8 cellular contexts compared by ENCODE assay signal in genomic region chr7:12570529-12571461, GRCh38. TPM values are rescaled to one million over a fixed set of nuclear protein-coding genes. Genes with fewer than 3 reads are reported as not detected.
DNase-seq lines count a peak whose midpoint lies in the region; ATAC-seq and TF ChIP-seq lines count a peak whose summit lies in the region.

Gene SCIN, plus strand, starts transcription at chr7:12570720. Its CDS starts 67 bp downstream, at chr7:12570787.

- H3K4me3 ChIP-seq in osteoblast (ENCODE audit: insufficient read depth, low read length) (peak within 1 kb of the TSS; percentile 74), WERI-Rb-1 (ENCODE audit: low read depth, low read length) (no peak within 1 kb of the TSS)

- H2AFZ ChIP-seq in osteoblast (ENCODE audit: low read length): peak within 1 kb of the TSS; percentile 87

- no peak within 1 kb of the TSS for H3K27ac Mint-ChIP-seq in activated naive CD4-positive, alpha-beta T cell treated with anti-CD3 and anti-CD28 coated beads for 36 hours

- no peaks in the 10 kb centered on the region for H3K79me2 ChIP-seq in osteoblast (ENCODE audit: insufficient read depth, low read length)

- peaks cover 46% of the 10 kb centered on the region for H3K27me3 Mint-ChIP-seq in activated naive CD4-positive, alpha-beta T cell treated with anti-CD3 and anti-CD28 coated beads for 36 hours (ENCODE audit: low read depth)

- peak within 1 kb of the TSS; percentile 82 for H3K4me2 ChIP-seq in osteoblast (ENCODE audit: insufficient read depth, low read length)

- no peak within 1 kb of the TSS for H3K27ac ChIP-seq in osteoblast (ENCODE audit: low read depth, low read length)
- no peak within 1 kb of the TSS for H3K27ac ChIP-seq in WERI-Rb-1

- H3K9me3 ChIP-seq in osteoblast (ENCODE audit: low read depth, low read length) (no peaks in the 10 kb centered on the region), WERI-Rb-1 (ENCODE audit: severe bottlenecking) (no peaks in the 10 kb centered on the region)

- no peaks in the 10 kb centered on the region for H3K36me3 Mint-ChIP-seq in activated naive CD4-positive, alpha-beta T cell treated with anti-CD3 and anti-CD28 coated beads for 36 hours (ENCODE audit: low read depth)

- no peaks in the 10 kb centered on the region for H3K36me3 ChIP-seq in osteoblast (ENCODE audit: insufficient read depth, low read length)
- no peaks in the 10 kb centered on the region for H3K36me3 ChIP-seq in WERI-Rb-1

- intact Hi-C loops in activated naive CD4-positive, alpha-beta T cell treated with anti-CD3 and anti-CD28 coated beads for 36 hours (cut with micrococcal nuclease): no loop called here
- intact Hi-C loops in head of caudate nucleus (cut with DNase I): no loop called here

- H3K9me3 Mint-ChIP-seq in activated naive CD4-positive, alpha-beta T cell treated with anti-CD3 and anti-CD28 coated beads for 36 hours: no peaks in the 10 kb centered on the region

- peaks cover 16% of the 10 kb centered on the region for H3K4me1 Mint-ChIP-seq in activated naive CD4-positive, alpha-beta T cell treated with anti-CD3 and anti-CD28 coated beads for 36 hours (ENCODE audit: low read depth)

- H4K20me1 ChIP-seq in osteoblast (ENCODE audit: insufficient read depth, low read length): no peaks in the 10 kb centered on the region

- TF ChIP-seq CTCF in osteoblast (IDR thresholded peaks at IDR 0.05; ENCODE audit: extremely low read depth, low read depth, low read length) (no peak), WERI-Rb-1 (IDR thresholded peaks at IDR 0.05; ENCODE audit: low read depth, low read length) (no peak), GM20000 (IDR thresholded peaks at IDR 0.05; ENCODE audit: extremely low read depth, missing control alignments) (no peak)

- CTCF ChIA-PET in activated naive CD4-positive, alpha-beta T cell treated with anti-CD3 and anti-CD28 coated beads for 36 hours (lab: Charles Lee): interaction anchor here (1.0 kb wide), 1 partner anchor 116 kb away, joined by 3 read pairs; no protein-coding TSS in a partner anchor

- peak; percentile 28 for ATAC-seq in GM19043 (IDR thresholded peaks at IDR 0.05; ENCODE audit: low read depth, unreplicated experiment)

- H3K27me3 ChIP-seq in osteoblast (ENCODE audit: insufficient read depth, low read length) (peaks cover 36% of the 10 kb centered on the region), WERI-Rb-1 (ENCODE audit: insufficient read depth, low read depth, severe bottlenecking) (no peaks in the 10 kb centered on the region)

- H3K4me1 ChIP-seq in osteoblast (ENCODE audit: insufficient read depth, low read length): peaks cover 16% of the 10 kb centered on the region

- peak; percentile 52 for DNase-seq in AG20443 (ENCODE audit: low spot score)
- peak; percentile 77 for DNase-seq in NCI-H2107 treated with DMSO at 0.1 percent for 48 hours (lab: John Stamatoyannopoulos, UW; ENCODE audit: unreplicated experiment)
- peak; percentile 41 for DNase-seq in activated naive CD4-positive, alpha-beta T cell treated with anti-CD3 and anti-CD28 coated beads for 36 hours
- DNase-seq in head of caudate nucleus: peak; percentile 38 to 88 (median 70)
- peak; percentile 87 for DNase-seq in osteoblast (ENCODE audit: insufficient read length, low spot score, missing footprints)
- DNase-seq in WERI-Rb-1: no peak
- DNase-seq in GM20000 (ENCODE audit: low spot score): no peak

- peak within 1 kb of the TSS; percentile 62 for H3K4me3 Mint-ChIP-seq in activated naive CD4-positive, alpha-beta T cell treated with anti-CD3 and anti-CD28 coated beads for 36 hours

RNA-seq across cellular contexts. Expression of gene SCIN, which starts in this region (rescaled TPM):
- under 1 TPM; 0.05 to 0.36 TPM for total RNA-seq in activated naive CD4-positive, alpha-beta T cell treated with anti-CD3 and anti-CD28 coated beads for 36 hours
- 4.7 TPM in 2 replicates for total RNA-seq in osteoblast

Comparison
In these comparisons a context has a peak if more than half of its experiments do, and no peak if none do; other contexts are left out.
1. Peak in DNase-seq in activated naive CD4-positive, alpha-beta T cell treated with anti-CD3 and anti-CD28 coated beads for 36 hours; RNA of the gene not detected or under 1 TPM.
2. DNase-seq: peak in AG20443 (single experiment), NCI-H2107 treated with DMSO at 0.1 percent for 48 hours (single experiment), head of caudate nucleus (42 of 42) and osteoblast (single experiment); none in WERI-Rb-1 (single experiment) and GM20000 (single experiment).